In the genomic region with DNA sequence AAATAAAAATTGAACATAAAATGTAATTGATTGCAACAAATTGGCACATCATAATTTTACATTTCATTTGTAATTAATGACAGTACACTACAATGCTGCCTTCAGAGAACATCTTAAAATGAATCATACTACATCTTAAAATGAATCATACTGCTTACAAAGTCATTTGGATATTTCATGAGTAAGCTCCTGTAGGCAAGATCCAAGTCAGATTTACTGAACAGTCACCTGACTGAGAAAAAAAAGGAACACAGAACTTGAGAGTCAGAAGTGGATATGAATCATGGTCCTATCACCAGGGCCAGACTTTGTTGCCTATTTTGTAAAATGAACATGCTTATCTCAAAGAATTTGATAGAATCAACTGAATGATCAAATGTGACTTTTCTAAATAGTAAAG, we compare ENCODE assay signal across 8 cellular contexts. TPM values are rescaled to one million over a fixed set of nuclear protein-coding genes. Genes with fewer than 3 reads are reported as not detected.
DNase-seq lines count a peak whose midpoint lies in the region; ATAC-seq and TF ChIP-seq lines count a peak whose summit lies in the region.

No MANE protein-coding gene starts in this region.

- H2BK5ac ChIP-seq in neuronal stem cell (ENCODE audit: low read length): no peak overlapping the region

- H3K27me3 ChIP-seq in tibial artery (no peaks in the 10 kb centered on the region), neuronal stem cell (ENCODE audit: control insufficient read depth in 3 of 3, insufficient read depth in 3 of 3, low read depth in 1 of 3, low read length in 3 of 3) (no peaks in the 10 kb centered on the region)

- H3K4me2 ChIP-seq in neuronal stem cell (ENCODE audit: insufficient read depth, low read length, poor library complexity, severe bottlenecking): no peak overlapping the region

- H3K4me1 ChIP-seq in tibial artery (peaks cover 0 to 67% (median 20%) of the 10 kb centered on the region in 4 donors), neuronal stem cell (ENCODE audit: control insufficient read depth in 2 of 2, insufficient read depth in 1 of 2, low read depth in 1 of 2, low read length in 2 of 2) (no peaks in the 10 kb centered on the region)

- no peak overlapping the region for H2BK12ac ChIP-seq in neuronal stem cell (ENCODE audit: low read length)

- H3K18ac ChIP-seq in neuronal stem cell (ENCODE audit: low read length): no peak overlapping the region

- in situ Hi-C loops in SK-MEL-5 (cut with HindIII; ENCODE audit: low pct_unique_long_range_greater_than_20kb, low sequenced_read_pairs): no loop called here

- H3K9ac ChIP-seq in neuronal stem cell (ENCODE audit: low read depth, low read length, poor library complexity): no peak overlapping the region

- H3K14ac ChIP-seq in neuronal stem cell (ENCODE audit: low read length): no peak overlapping the region

- H4K91ac ChIP-seq in neuronal stem cell (ENCODE audit: low read depth, low read length, poor library complexity): no peak overlapping the region

- peak; percentile 43 for DNase-seq in GM10248 (ENCODE audit: extremely low spot score)
- DNase-seq in SK-MEL-5 (ENCODE audit: low read depth, low spot score): peak; percentile 72
- DNase-seq in glomerular endothelial cell (ENCODE audit: extremely low read depth, low read depth, low spot score): peak; percentile 87
- no peak for DNase-seq in tibial artery
- DNase-seq in neuronal stem cell (ENCODE audit: low spot score): no peak
- DNase-seq in GDM1 (lab: John Stamatoyannopoulos, UW): no peak

- H3K9me3 ChIP-seq in tibial artery (no peaks in the 10 kb centered on the region), neuronal stem cell (replicated peaks in 1 of 2; ENCODE audit: control insufficient read depth in 2 of 2, insufficient read depth in 1 of 2, low read depth in 1 of 2, low read length in 2 of 2) (no peaks in the 10 kb centered on the region)

- H3K36me3 ChIP-seq in tibial artery (peaks cover 0 to 5% (median 0%) of the 10 kb centered on the region in 3 donors), neuronal stem cell (replicated peaks in 1 of 2; ENCODE audit: control insufficient read depth in 2 of 2, insufficient read depth in 2 of 2, low read length in 2 of 2) (peaks cover 4 to 61% of the 10 kb centered on the region in 2 donors)

- H2BK15ac ChIP-seq in neuronal stem cell (ENCODE audit: low read length): no peak overlapping the region

- no peak overlapping the region for H2AFZ ChIP-seq in neuronal stem cell (ENCODE audit: low read length)

- H3K4ac ChIP-seq in neuronal stem cell (ENCODE audit: low read length): no peak overlapping the region

- POLR2A ChIA-PET in GM10248 (lab: Yijun Ruan, JAX): no interaction called here

- peak overlapping the region in 1 of 2 donors; percentile 47 for H3K27ac ChIP-seq in tibial artery
- H3K27ac ChIP-seq in neuronal stem cell (replicated peaks; ENCODE audit: low read length): no peak overlapping the region

- H2AK5ac ChIP-seq in neuronal stem cell (ENCODE audit: low read depth, low read length): no peak overlapping the region

- intact Hi-C loops in tibial artery (cut with DNase I; ENCODE audit: low total_unique reads): no loop called here

- no peak for TF ChIP-seq CTCF in GM10248 (IDR thresholded peaks at IDR 0.05; ENCODE audit: control extremely low read depth, extremely low read depth, low read depth, missing control alignments)
- TF ChIP-seq CTCF in tibial artery (IDR thresholded peaks at IDR 0.05): no peak

- no peak overlapping the region for H4K8ac ChIP-seq in neuronal stem cell (ENCODE audit: low read depth, low read length)

- H3K79me1 ChIP-seq in neuronal stem cell (ENCODE audit: low read depth, low read length): no peaks in the 10 kb centered on the region

- ATAC-seq in HG02610 (IDR thresholded peaks at IDR 0.05; ENCODE audit: unreplicated experiment) (peak; percentile 92), HG03097 (IDR thresholded peaks at IDR 0.05; ENCODE audit: low FRiP score, unreplicated experiment) (no peak)

- CTCF ChIA-PET in GM10248 (lab: Yijun Ruan, JAX): no interaction called here

- H3K23ac ChIP-seq in neuronal stem cell (ENCODE audit: low read depth, low read length, poor library complexity): no peak overlapping the region

- H3K4me3 ChIP-seq in tibial artery (no peak overlapping the region), neuronal stem cell (ENCODE audit: low read length in 2 of 2) (no peak overlapping the region)

- H2BK120ac ChIP-seq in neuronal stem cell (ENCODE audit: low read depth, low read length): no peak overlapping the region

RNA-seq across cellular contexts. Expression of gene FBLN5, which starts 32.7 kb away (rescaled TPM):
- 111 and 119 TPM in 2 replicates for total RNA-seq in SK-MEL-5 (2014; rRNA removed; shearing (Covaris generic))
- polyA plus RNA-seq in SK-MEL-5 (2015; cell fraction: cytosol; rRNA removed): 1,320 and 1,402 TPM in 2 replicates
- 242 and 278 TPM in 2 replicates for polyA plus RNA-seq in SK-MEL-5 (2015; cell fraction: nucleus; rRNA removed)
- total RNA-seq in glomerular endothelial cell: 1.1 and 5.7 TPM in 2 replicates
- polyA plus RNA-seq in neuronal stem cell (2013, experiment 1 of 2): 0.11 TPM
- 0.10 TPM for polyA plus RNA-seq in neuronal stem cell (2013, experiment 2 of 2)

RNA-seq across cellular contexts. Expression of gene TRIP11, which starts 59.7 kb away (rescaled TPM):
- 18.8 and 24.1 TPM in 2 replicates for total RNA-seq in SK-MEL-5 (2014; rRNA removed; shearing (Covaris generic))
- polyA plus RNA-seq in SK-MEL-5 (2015; cell fraction: cytosol; rRNA removed): 5.0 and 6.4 TPM in 2 replicates
- polyA plus RNA-seq in SK-MEL-5 (2015; cell fraction: nucleus; rRNA removed): 5.5 and 5.8 TPM in 2 replicates
- 19.6 and 23.0 TPM in 2 replicates for total RNA-seq in glomerular endothelial cell
- 6.6 TPM for polyA plus RNA-seq in neuronal stem cell (2013, experiment 1 of 2)
- polyA plus RNA-seq in neuronal stem cell (2013, experiment 2 of 2): 7.0 TPM

Comparison
In these comparisons a context has a peak if more than half of its experiments do, and no peak if none do; other contexts are left out.
1. DNase-seq: peak in GM10248 (single experiment), SK-MEL-5 (single experiment) and glomerular endothelial cell (single experiment); none in tibial artery (0 of 2), neuronal stem cell (single experiment) and GDM1 (single experiment).
2. RNA of gene FBLN5, which starts 32.7 kb away (total RNA-seq): 111 to 119 TPM in SK-MEL-5; 1.1 to 5.7 TPM in glomerular endothelial cell; every median in the first group is over 10 times any median in the second.